1 cellular context compared by ENCODE assay signal in the genomic region with DNA sequence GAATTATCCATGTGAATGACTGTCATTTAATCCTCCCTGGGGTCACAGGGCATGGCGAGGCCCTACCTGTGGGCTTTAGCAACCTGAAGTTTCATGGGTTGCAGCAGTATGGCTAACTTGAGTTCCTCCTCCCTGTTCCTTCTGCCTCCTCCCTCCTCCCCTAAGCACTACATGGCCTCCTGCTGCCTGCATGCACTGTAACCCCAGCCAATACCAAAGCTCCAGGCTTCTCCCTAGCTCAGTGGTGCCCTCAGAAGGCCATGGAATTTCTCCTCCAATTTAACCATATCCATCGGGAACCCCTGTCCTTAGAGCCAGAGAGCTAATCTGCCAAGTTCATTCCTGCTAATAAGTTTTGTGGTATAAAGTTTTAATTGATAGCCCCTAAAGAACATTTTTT.
TF ChIP-seq lines count a peak whose summit lies in the region.

No MANE protein-coding gene starts in this region.

TF ChIP-seq in HepG2, 621 proteins besides CTCF, POLR2A, EP300 and RAD21 (continued from another document):
- TF ChIP-seq, protein P1, sequence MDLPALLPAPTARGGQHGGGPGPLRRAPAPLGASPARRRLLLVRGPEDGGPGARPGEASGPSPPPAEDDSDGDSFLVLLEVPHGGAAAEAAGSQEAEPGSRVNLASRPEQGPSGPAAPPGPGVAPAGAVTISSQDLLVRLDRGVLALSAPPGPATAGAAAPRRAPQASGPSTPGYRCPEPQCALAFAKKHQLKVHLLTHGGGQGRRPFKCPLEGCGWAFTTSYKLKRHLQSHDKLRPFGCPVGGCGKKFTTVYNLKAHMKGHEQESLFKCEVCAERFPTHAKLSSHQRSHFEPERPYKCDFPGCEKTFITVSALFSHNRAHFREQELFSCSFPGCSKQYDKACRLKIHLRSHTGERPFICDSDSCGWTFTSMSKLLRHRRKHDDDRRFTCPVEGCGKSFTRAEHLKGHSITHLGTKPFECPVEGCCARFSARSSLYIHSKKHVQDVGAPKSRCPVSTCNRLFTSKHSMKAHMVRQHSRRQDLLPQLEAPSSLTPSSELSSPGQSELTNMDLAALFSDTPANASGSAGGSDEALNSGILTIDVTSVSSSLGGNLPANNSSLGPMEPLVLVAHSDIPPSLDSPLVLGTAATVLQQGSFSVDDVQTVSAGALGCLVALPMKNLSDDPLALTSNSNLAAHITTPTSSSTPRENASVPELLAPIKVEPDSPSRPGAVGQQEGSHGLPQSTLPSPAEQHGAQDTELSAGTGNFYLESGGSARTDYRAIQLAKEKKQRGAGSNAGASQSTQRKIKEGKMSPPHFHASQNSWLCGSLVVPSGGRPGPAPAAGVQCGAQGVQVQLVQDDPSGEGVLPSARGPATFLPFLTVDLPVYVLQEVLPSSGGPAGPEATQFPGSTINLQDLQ (CRISPR knock-in tag; IDR thresholded peaks at IDR 0.05) = no peak
